Comparison of ENCODE assay signal across 8 cellular contexts in genomic region chr11:128716661-128717210, GRCh38. TPM values are rescaled to one million over a fixed set of nuclear protein-coding genes. Genes with fewer than 3 reads are reported as not detected.
DNase-seq lines count a peak whose midpoint lies in the region; ATAC-seq lines count a peak whose summit lies in the region.

No MANE protein-coding gene starts in this region.

- H3K9ac ChIP-seq in stomach smooth muscle (ENCODE audit: low read length in 2 of 2) = no peak overlapping the region

- peak overlapping the region; percentile 58 for H3K27ac ChIP-seq in stomach smooth muscle (ENCODE audit: low read length)

- H3K4me1 ChIP-seq in stomach smooth muscle (ENCODE audit: control insufficient read depth, insufficient read depth, low read length) = peaks cover 28% of the 10 kb centered on the region

- H3K36me3 Mint-ChIP-seq in activated CD8-positive, alpha-beta T cell treated with anti-CD3 and anti-CD28 coated beads, Interleukin-2, amount 10 ng/mL, durations not matched to agents 7 days and 5 days (ENCODE audit: low read depth) = peaks cover 53% of the 10 kb centered on the region

- H3K27ac Mint-ChIP-seq in activated CD8-positive, alpha-beta T cell treated with anti-CD3 and anti-CD28 coated beads, Interleukin-2, amount 10 ng/mL, durations not matched to agents 7 days and 5 days = peak overlapping the region; percentile 97

- H3K9me3 ChIP-seq in stomach smooth muscle (ENCODE audit: control insufficient read depth in 2 of 2, low read length in 2 of 2) = no peaks in the 10 kb centered on the region

- peak; percentile 78 for ATAC-seq in activated CD8-positive, alpha-beta T cell treated with anti-CD3 and anti-CD28 coated beads, Interleukin-2, amount 10 ng/mL, durations not matched to agents 7 days and 5 days
- ATAC-seq in left ventricle myocardium superior (peak; percentile 33), GM18909 (IDR thresholded peaks at IDR 0.05; ENCODE audit: poor library complexity, unreplicated experiment) (no peak)

- H3K4me1 Mint-ChIP-seq in activated CD8-positive, alpha-beta T cell treated with anti-CD3 and anti-CD28 coated beads, Interleukin-2, amount 10 ng/mL, durations not matched to agents 7 days and 5 days (ENCODE audit: low read depth) = peaks cover 97% of the 10 kb centered on the region

- DNase-seq in A172 (ENCODE audit: low spot score) (peak; percentile 76), HCEC 1CT (peak; percentile 59), left ventricle myocardium superior (no peak), SIG-M5 treated with dmso at 0.1 percent for 504 hours (lab: John Stamatoyannopoulos, UW; ENCODE audit: unreplicated experiment) (no peak), kidney glomerular epithelial cell (lab: John Stamatoyannopoulos, UW) (no peak)
- DNase-seq in activated CD8-positive, alpha-beta T cell treated with anti-CD3 and anti-CD28 coated beads, Interleukin-2, amount 10 ng/mL, durations not matched to agents 7 days and 5 days = peak; percentile 74

- H3K27me3 ChIP-seq in stomach smooth muscle (ENCODE audit: control insufficient read depth in 1 of 2, insufficient read depth in 2 of 2, low read length in 2 of 2) = no peaks in the 10 kb centered on the region

- CTCF ChIA-PET in activated CD8-positive, alpha-beta T cell treated with anti-CD3 and anti-CD28 coated beads, Interleukin-2, amount 10 ng/mL, durations not matched to agents 7 days and 5 days (lab: Charles Lee) = interaction anchor here (0.9 to 5.3 kb wide), 6 partner anchors 10 to 84 kb away, joined by 3 to 30 read pairs (median 3); no protein-coding TSS in a partner anchor

- POLR2A ChIA-PET in activated CD8-positive, alpha-beta T cell treated with anti-CD3 and anti-CD28 coated beads, Interleukin-2, amount 10 ng/mL, durations not matched to agents 7 days and 5 days (lab: Charles Lee) = interaction anchor here (1.0 to 4.3 kb wide), 9 partner anchors 11 to 414 kb away, joined by 3 to 30 read pairs (median 5); partner anchors contain the start of gene FLI1

- no peaks in the 10 kb centered on the region for H3K9me3 Mint-ChIP-seq in activated CD8-positive, alpha-beta T cell treated with anti-CD3 and anti-CD28 coated beads, Interleukin-2, amount 10 ng/mL, durations not matched to agents 7 days and 5 days (ENCODE audit: insufficient read depth)

- H3K4me3 Mint-ChIP-seq in activated CD8-positive, alpha-beta T cell treated with anti-CD3 and anti-CD28 coated beads, Interleukin-2, amount 10 ng/mL, durations not matched to agents 7 days and 5 days = peak overlapping the region; percentile 76

- H3K27me3 Mint-ChIP-seq in activated CD8-positive, alpha-beta T cell treated with anti-CD3 and anti-CD28 coated beads, Interleukin-2, amount 10 ng/mL, durations not matched to agents 7 days and 5 days (ENCODE audit: low read depth) = no peaks in the 10 kb centered on the region

- H3K36me3 ChIP-seq in stomach smooth muscle (ENCODE audit: control insufficient read depth in 2 of 2, insufficient read depth in 2 of 2, low read length in 2 of 2) = no peaks in the 10 kb centered on the region

- intact Hi-C loops in left ventricle myocardium superior (cut with micrococcal nuclease) = no loop called here

- H3K4me3 ChIP-seq in stomach smooth muscle (ENCODE audit: low read length in 2 of 2) = peak overlapping the region in 1 of 2 donors; percentile 47

RNA-seq across cellular contexts. Expression of gene FLI1, which starts 22.9 kb away (rescaled TPM):
- 3.6 and 6.1 TPM in 2 replicates for total RNA-seq in A172 (2014; rRNA removed; shearing (Covaris generic))
- 10 to 100 TPM; 83.4 to 93.4 TPM for total RNA-seq in activated CD8-positive, alpha-beta T cell treated with anti-CD3 and anti-CD28 coated beads, Interleukin-2, amount 10 ng/mL, durations not matched to agents 7 days and 5 days
- total RNA-seq in left ventricle myocardium superior = 18.9 TPM

Comparison
In these comparisons a context has a peak if more than half of its experiments do, and no peak if none do; other contexts are left out.
1. DNase-seq: peak in A172 (single experiment), HCEC 1CT (single experiment) and activated CD8-positive, alpha-beta T cell treated with anti-CD3 and anti-CD28 coated beads, Interleukin-2, amount 10 ng/mL, durations not matched to agents 7 days and 5 days (single experiment); none in left ventricle myocardium superior (single experiment), SIG-M5 treated with dmso at 0.1 percent for 504 hours (single experiment) and kidney glomerular epithelial cell (single experiment).